8 cellular contexts compared by ENCODE assay signal in the genomic region with DNA sequence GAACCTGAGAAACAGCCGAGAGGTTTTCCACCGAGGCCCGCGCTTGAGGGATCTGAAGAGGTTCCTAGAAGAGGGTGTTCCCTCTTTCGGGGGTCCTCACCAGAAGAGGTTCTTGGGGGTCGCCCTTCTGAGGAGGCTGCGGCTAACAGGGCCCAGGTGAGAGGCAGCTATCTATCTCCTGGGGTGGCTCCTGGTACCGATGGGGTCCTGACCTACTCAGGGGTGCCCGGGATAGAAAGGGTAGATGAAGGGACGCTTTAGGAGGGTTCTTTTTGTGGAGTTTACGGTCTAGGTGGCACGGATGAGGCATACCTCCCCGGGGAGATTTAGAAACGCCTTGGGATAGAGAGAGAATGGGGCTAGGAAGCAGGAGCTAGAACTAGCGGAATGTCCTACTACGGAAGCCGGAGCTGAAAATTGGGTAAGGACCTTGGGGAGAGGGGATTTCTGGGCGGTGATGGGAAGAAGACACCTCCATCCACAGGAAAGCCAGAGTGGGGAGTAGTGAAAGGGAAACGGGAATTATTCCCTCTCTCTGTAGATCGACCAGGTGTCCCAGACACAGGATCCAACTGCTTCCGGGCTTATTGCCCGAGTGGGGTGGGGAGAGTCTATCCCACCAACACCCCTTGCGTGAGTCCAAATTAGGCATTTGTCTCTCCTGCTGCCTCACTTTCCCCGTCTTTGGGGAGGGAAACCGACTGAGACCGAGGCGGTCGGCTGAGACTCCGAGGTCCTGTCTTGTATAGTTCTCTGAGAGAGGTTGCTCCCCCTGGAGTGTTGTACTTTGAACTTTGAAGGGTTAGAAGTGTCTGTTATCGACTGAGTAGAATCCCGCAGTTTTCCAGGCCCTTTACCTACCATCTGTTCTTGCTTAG. TPM values are rescaled to one million over a fixed set of nuclear protein-coding genes. Genes with fewer than 3 reads are reported as not detected.
DNase-seq lines count a peak whose midpoint lies in the region; ATAC-seq and TF ChIP-seq lines count a peak whose summit lies in the region.

No MANE protein-coding gene starts in this region.

- H3K4me1 Mint-ChIP-seq in activated T-cell treated with anti-CD3 and anti-CD28 coated beads, Interleukin-2, amount 50 U/mL, for 4 hours (ENCODE audit: low read depth) = peaks cover 45% of the 10 kb centered on the region
- H3K4me1 Mint-ChIP-seq in neural crest cell = peaks cover 47% of the 10 kb centered on the region

- H3K9me3 Mint-ChIP-seq in activated T-cell treated with anti-CD3 and anti-CD28 coated beads, Interleukin-2, amount 50 U/mL, for 4 hours = no peaks in the 10 kb centered on the region
- H3K9me3 Mint-ChIP-seq in neural crest cell = no peaks in the 10 kb centered on the region

- peak overlapping the region; percentile 93 for H3K9ac ChIP-seq in Loucy (ENCODE audit: low read depth, low read length, poor library complexity, severe bottlenecking)

- no peaks in the 10 kb centered on the region for H3K9me2 ChIP-seq in Loucy (replicated peaks; ENCODE audit: low read depth, low read length)

- H3K4me3 ChIP-seq in Loucy (ENCODE audit: low read length, poor library complexity, severe bottlenecking) (peak overlapping the region; percentile 94), fibroblast of mammary gland (ENCODE audit: control insufficient read depth, low read depth, low read length) (peak overlapping the region; percentile 95)

- H3K4me2 ChIP-seq in Loucy (ENCODE audit: low read depth, low read length, poor library complexity, severe bottlenecking) = peak overlapping the region; percentile 87

- peak overlapping the region; percentile 79 for H2AFZ ChIP-seq in Loucy (ENCODE audit: low read length)

- ATAC-seq in GM18909 (IDR thresholded peaks at IDR 0.05; ENCODE audit: poor library complexity, unreplicated experiment) (peak; percentile 1), GM21381 (IDR thresholded peaks at IDR 0.05; ENCODE audit: unreplicated experiment) (no peak)
- ATAC-seq in activated T-cell treated with anti-CD3 and anti-CD28 coated beads, Interleukin-2, amount 50 U/mL, for 4 hours = peak; percentile 1 to 3

- H3K36me3 Mint-ChIP-seq in activated T-cell treated with anti-CD3 and anti-CD28 coated beads, Interleukin-2, amount 50 U/mL, for 4 hours (ENCODE audit: insufficient read depth) = peaks cover 2% of the 10 kb centered on the region
- H3K36me3 Mint-ChIP-seq in neural crest cell (ENCODE audit: low read depth) = peaks cover 3% of the 10 kb centered on the region

- TF ChIP-seq CTCF in Loucy (conservative IDR thresholded peaks at IDR 0.05; ENCODE audit: low read length) (no peak), fibroblast of mammary gland (conservative IDR thresholded peaks at IDR 0.05; ENCODE audit: control insufficient read depth, insufficient read depth, low read depth, low read length) (no peak), neural crest cell (conservative IDR thresholded peaks at IDR 0.05) (no peak)

- H3F3A ChIP-seq in Loucy (ENCODE audit: low read depth) = no peaks in the 10 kb centered on the region

- H3K79me2 ChIP-seq in Loucy (ENCODE audit: insufficient read depth, low read length) = peaks cover 96% of the 10 kb centered on the region

- peaks cover 55% of the 10 kb centered on the region for H3K4me1 ChIP-seq in Loucy (ENCODE audit: insufficient read depth, low read length, poor library complexity, severe bottlenecking)

- H3K36me3 ChIP-seq in Loucy (ENCODE audit: insufficient read depth, low read length) = no peaks in the 10 kb centered on the region

- no peaks in the 10 kb centered on the region for H3K27me3 Mint-ChIP-seq in activated T-cell treated with anti-CD3 and anti-CD28 coated beads, Interleukin-2, amount 50 U/mL, for 4 hours (ENCODE audit: low read depth)
- no peaks in the 10 kb centered on the region for H3K27me3 Mint-ChIP-seq in neural crest cell (ENCODE audit: low read depth)

- peaks cover 44% of the 10 kb centered on the region for H4K20me1 ChIP-seq in Loucy (ENCODE audit: insufficient read depth, low read length, poor library complexity, severe bottlenecking)

- H3K27ac Mint-ChIP-seq in neural crest cell (ENCODE audit: unreplicated experiment) = peak overlapping the region; percentile 97

- no peaks in the 10 kb centered on the region for H3K9me3 ChIP-seq in Loucy (ENCODE audit: insufficient read depth, low read depth, low read length)

- H3K27me3 ChIP-seq in Loucy (ENCODE audit: insufficient read depth, low read length, poor library complexity, severe bottlenecking) = no peaks in the 10 kb centered on the region

- peak overlapping the region; percentile 98 for H3K4me3 Mint-ChIP-seq in activated T-cell treated with anti-CD3 and anti-CD28 coated beads, Interleukin-2, amount 50 U/mL, for 4 hours
- H3K4me3 Mint-ChIP-seq in neural crest cell = peak overlapping the region; percentile 99

- DNase-seq in Ammon's horn (ENCODE audit: low spot score) = peak; percentile 24
- DNase-seq in activated T-cell treated with anti-CD3 and anti-CD28 coated beads, Interleukin-2, amount 50 U/mL, for 4 hours = peak; percentile 5
- peak; percentile 56 for DNase-seq in fibroblast of mammary gland (ENCODE audit: low read depth)
- DNase-seq in neural crest cell (ENCODE audit: low read depth, low spot score) = peak; percentile 2
- no peak for DNase-seq in NCI-H2196 treated with DMSO at 0.1 percent for 48 hours (lab: John Stamatoyannopoulos, UW; ENCODE audit: unreplicated experiment)

RNA-seq across cellular contexts. Expression of a gene that starts 0.7 kb away (rescaled TPM):
- total RNA-seq in activated T-cell treated with anti-CD3 and anti-CD28 coated beads, Interleukin-2, amount 50 U/mL, for 4 hours = 10 to 100 TPM; 30.4 to 33.3 (median 32.4) TPM
- 46.8 and 53.4 TPM in 2 replicates for total RNA-seq in neural crest cell

RNA-seq across cellular contexts. Expression of a gene that starts 1.0 kb away (rescaled TPM):
- total RNA-seq in activated T-cell treated with anti-CD3 and anti-CD28 coated beads, Interleukin-2, amount 50 U/mL, for 4 hours = 10 to 100 TPM; 76.7 to 81.0 (median 80.1) TPM
- 102 and 108 TPM in 2 replicates for total RNA-seq in neural crest cell

RNA-seq across cellular contexts. Expression of a gene that starts 58.2 kb away (rescaled TPM):
- 10 to 100 TPM; 19.0 to 26.4 (median 19.8) TPM for total RNA-seq in activated T-cell treated with anti-CD3 and anti-CD28 coated beads, Interleukin-2, amount 50 U/mL, for 4 hours
- 62.6 and 63.9 TPM in 2 replicates for total RNA-seq in neural crest cell
